ENCODE assay signal across 30 cellular contexts in the genomic region with DNA sequence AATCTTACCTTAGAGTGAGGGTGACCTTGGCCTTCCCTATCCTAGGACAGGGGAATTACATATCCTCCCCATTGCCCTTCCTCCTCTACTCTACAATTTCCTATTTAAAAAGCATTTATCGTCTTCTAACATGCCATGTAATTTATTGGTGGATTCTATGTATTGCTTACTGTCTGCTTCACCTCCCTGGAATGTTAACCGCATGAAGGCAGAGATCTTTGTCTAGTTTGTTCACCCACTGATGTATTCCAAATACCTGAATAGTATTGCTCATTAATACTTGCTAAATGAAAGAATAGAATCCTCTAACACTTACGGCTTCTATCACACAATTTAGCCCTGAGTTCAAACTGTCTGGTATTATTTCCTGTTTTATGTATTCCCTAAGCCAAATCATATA.
"Had no signal": no experiment of that assay in that cellular context is flagged by ENCODE, and none has a peak within 500 bp of the region (broad histone marks: within the 10 kb centered on the region; RNA-seq: fewer than 3 reads in every experiment).

No MANE protein-coding gene starts in this region.

- H3K36me3 ChIP-seq: ascending aorta, SJSA1 had no signal

- H3K9me3 ChIP-seq: ascending aorta, SJSA1 had no signal

- H3K4me3 ChIP-seq: ascending aorta, SJSA1 had no signal

- DNase-seq: activated CD4-positive, alpha-beta T cell treated with anti-CD3 and anti-CD28 coated beads for 48 hours; activated CD4-positive, alpha-beta T cell treated with anti-CD3 and anti-CD28 coated beads, Interleukin-2, amount 50 U/mL, for 4 hours; activated CD4-positive, CD25-positive, alpha-beta regulatory T cell treated with anti-CD3 and anti-CD28 coated beads, Interleukin-2, amount 50 U/mL, for 72 hours; activated CD8-positive, alpha-beta memory T cell treated with anti-CD3 and anti-CD28 coated beads, Interleukin-2, amount 50 U/mL, for 48 hours; activated CD8-positive, alpha-beta T cell treated with anti-CD3 and anti-CD28 coated beads, Interleukin-2, amount 10 ng/mL, durations not matched to agents 7 days and 5 days; activated effector memory CD4-positive, alpha-beta T cell treated with anti-CD3 and anti-CD28 coated beads, Interleukin-2, amount 50 U/mL, for 16 hours; activated naive CD4-positive, alpha-beta T cell treated with Interleukin-2 at 50 U/mL for 16 hours; activated naive CD8-positive, alpha-beta T cell treated with anti-CD3 and anti-CD28 coated beads, Interleukin-2, amount 50 U/mL, for 24 hours; activated T-cell treated with anti-CD3 and anti-CD28 coated beads, Interleukin-2, amount 50 U/mL, for 1 hour; amniotic stem cell; cortex of kidney; NCI-H1092 treated with DMSO at 0.1 percent for 48 hours; NCI-H1436; NCI-H1694 treated with DMSO at 0.1 percent for 48 hours; NCI-H2029 treated with DMSO at 0.1 percent for 48 hours; NCI-H345; NCI-H510A; NCI-H526 treated with DMSO at 0.1 percent for 48 hours; NCI-H82; NK-92 treated with Interleukin-12 subunit alpha and Interleukin-12 subunit beta, amount 100 ng/mL, for 24 hours; OCI-M1; SHP77; SW 1271 had no signal

- H3K9me3 Mint-ChIP-seq: activated naive CD4-positive, alpha-beta T cell treated with anti-CD3 and anti-CD28 coated beads, Interleukin-2, amount 50 U/mL, for 72 hours; activated naive CD8-positive, alpha-beta T cell treated with anti-CD3 and anti-CD28 coated beads, Interleukin-2, amount 50 U/mL, for 24 hours; brain; central memory CD8-positive, alpha-beta T cell; WTC11 had no signal

- H3K27me3 Mint-ChIP-seq: activated naive CD8-positive, alpha-beta T cell treated with anti-CD3 and anti-CD28 coated beads, Interleukin-2, amount 50 U/mL, for 24 hours; brain had no signal

- H3K4me1 ChIP-seq: ascending aorta, SJSA1 had no signal

- H3K4me1 Mint-ChIP-seq: brain; central memory CD8-positive, alpha-beta T cell; WTC11 had no signal

- ATAC-seq: activated CD8-positive, alpha-beta T cell treated with anti-CD3 and anti-CD28 coated beads, Interleukin-2, amount 10 ng/mL, durations not matched to agents 7 days and 5 days; activated naive CD4-positive, alpha-beta T cell treated with anti-CD3 and anti-CD28 coated beads, Interleukin-2, amount 50 U/mL, for 72 hours; activated naive CD8-positive, alpha-beta T cell treated with anti-CD3 and anti-CD28 coated beads, Interleukin-2, amount 50 U/mL, for 24 hours; SK-N-SH treated with all-trans-retinoic acid at 6 μM for 48 hours; WTC11 had no signal

- H3K36me3 Mint-ChIP-seq: activated naive CD4-positive, alpha-beta T cell treated with anti-CD3 and anti-CD28 coated beads, Interleukin-2, amount 50 U/mL, for 72 hours; brain; WTC11 had no signal

- H3K4me3 Mint-ChIP-seq: activated CD8-positive, alpha-beta T cell treated with anti-CD3 and anti-CD28 coated beads, Interleukin-2, amount 10 ng/mL, durations not matched to agents 7 days and 5 days; activated naive CD8-positive, alpha-beta T cell treated with anti-CD3 and anti-CD28 coated beads, Interleukin-2, amount 50 U/mL, for 24 hours; brain; central memory CD8-positive, alpha-beta T cell; WTC11 had no signal

- H3K27ac ChIP-seq: ascending aorta, SJSA1 had no signal

- H3K27me3 ChIP-seq: ascending aorta, SJSA1 had no signal

- H3K27ac Mint-ChIP-seq: activated CD8-positive, alpha-beta T cell treated with anti-CD3 and anti-CD28 coated beads, Interleukin-2, amount 10 ng/mL, durations not matched to agents 7 days and 5 days; activated naive CD4-positive, alpha-beta T cell treated with anti-CD3 and anti-CD28 coated beads, Interleukin-2, amount 50 U/mL, for 72 hours; activated naive CD8-positive, alpha-beta T cell treated with anti-CD3 and anti-CD28 coated beads, Interleukin-2, amount 50 U/mL, for 24 hours; brain; WTC11 had no signal
